7 cellular contexts compared by ENCODE assay signal in genomic region chr4:161279095-161279494, GRCh38.
"Had no signal": no experiment of that assay in that cellular context is flagged by ENCODE, and none has a peak within 500 bp of the region (broad histone marks: within the 10 kb centered on the region; RNA-seq: fewer than 3 reads in every experiment).

No MANE protein-coding gene starts in this region.

- ATAC-seq: K562 had no signal

- H3K4me3 ChIP-seq: K562 had no signal

- DNase-seq: KBM-7, KG1 had no signal

- H3K4me1 Mint-ChIP-seq: IgD-negative memory B cell had no signal

- H3K27me3 Mint-ChIP-seq: IgD-negative memory B cell had no signal

- H3K27ac ChIP-seq: HL-60, KMS-11 had no signal

- H3K36me3 Mint-ChIP-seq: IgD-negative memory B cell had no signal

- FAIRE-seq: HTR-8/SVneo, K562 had no signal

- H3K4me2 ChIP-seq: KMS-11 had no signal

- H3K4me3 Mint-ChIP-seq: IgD-negative memory B cell had no signal

- H3K9ac ChIP-seq: KMS-11 had no signal

- H3K27ac Mint-ChIP-seq: IgD-negative memory B cell had no signal
